19 cellular contexts compared by ENCODE assay signal in genomic region chr1:205454903-205455335, GRCh38. TPM values are rescaled to one million over a fixed set of nuclear protein-coding genes. Genes with fewer than 3 reads are reported as not detected.
DNase-seq lines count a peak whose midpoint lies in the region; FAIRE-seq and TF ChIP-seq lines count a peak whose summit lies in the region.
"Had no signal": no experiment of that assay in that cellular context is flagged by ENCODE, and none has a peak within 500 bp of the region (broad histone marks: within the 10 kb centered on the region; RNA-seq: fewer than 3 reads in every experiment).

No MANE protein-coding gene starts in this region.

- H2AFZ ChIP-seq in trophoblast cell (ENCODE audit: insufficient read depth, low read length, poor library complexity): no peak overlapping the region

- no peak overlapping the region for H2BK120ac ChIP-seq in trophoblast cell (ENCODE audit: insufficient read depth, low read length, poor library complexity)

- no peak overlapping the region for H3K4ac ChIP-seq in trophoblast cell (ENCODE audit: low read depth, low read length)

- H3K9me3 Mint-ChIP-seq in brain: peaks cover 0 to 10% (median 0%) of the 10 kb centered on the region in 5 experiments
- H3K9me3 Mint-ChIP-seq: activated CD4-positive, alpha-beta T cell treated with anti-CD3 and anti-CD28 coated beads, Interleukin-2, amount 10 ng/mL, durations not matched to agents 7 days and 5 days had no signal

- intact Hi-C loops in kidney (cut with DNase I): no loop called here

- WGBS in trophoblast cell (ENCODE audit: extremely low coverage, insufficient coverage, insufficient read length): no CpG with 5 or more reads among the region's 6 CpGs
- WGBS in small intestine, 3 donors: 32 to 51% (median 38%) methylated on average over 6 of the region's 6 CpGs

- no peak for DNase-seq in HFF-Myc (ENCODE audit: extremely low read depth, low read depth)
- no peak for DNase-seq in trophoblast cell
- DNase-seq in small intestine: no peak
- no peak for DNase-seq in occipital lobe (lab: John Stamatoyannopoulos, UW)
- no peak for DNase-seq in kidney
- DNase-seq: activated CD4-positive, alpha-beta T cell treated with anti-CD3 and anti-CD28 coated beads, Interleukin-2, amount 10 ng/mL, durations not matched to agents 7 days and 5 days; activated CD8-positive, alpha-beta memory T cell treated with anti-CD3 and anti-CD28 coated beads, Interleukin-2, amount 50 U/mL, for 4 hours; activated effector memory CD4-positive, alpha-beta T cell treated with anti-CD3 and anti-CD28 coated beads, Interleukin-2, amount 50 U/mL, for 16 hours; AML-193; Caco-2; hypothalamus; NCI-H1694 had no signal

- H3K36me3 ChIP-seq in trophoblast cell (ENCODE audit: control insufficient read depth in 1 of 2, insufficient read depth in 2 of 2, low read length in 2 of 2): no peaks in the 10 kb centered on the region
- H3K36me3 ChIP-seq in small intestine (ENCODE audit: control insufficient read depth in 2 of 2, insufficient read depth in 2 of 2, low read length in 2 of 2): no peaks in the 10 kb centered on the region
- H3K36me3 ChIP-seq in kidney (ENCODE audit: control insufficient read depth in 1 of 2, insufficient read depth in 2 of 2, low read length in 2 of 2): no peaks in the 10 kb centered on the region

- no peaks in the 10 kb centered on the region for H3K36me3 Mint-ChIP-seq in brain

- peak; percentile 3 for TF ChIP-seq CTCF in HFF-Myc (IDR thresholded peaks at IDR 0.05; ENCODE audit: low read depth, low read length, missing control alignments)
- TF ChIP-seq CTCF in brain (conservative IDR thresholded peaks at IDR 0.05): no peak
- TF ChIP-seq CTCF in kidney (IDR thresholded peaks at IDR 0.05; ENCODE audit: borderline replicate concordance, extremely low read depth, insufficient read depth): no peak

- no peak overlapping the region for H4K12ac ChIP-seq in trophoblast cell (ENCODE audit: low read depth, low read length)

- peak overlapping the region; percentile 83 for H3K4me2 ChIP-seq in trophoblast cell (ENCODE audit: low read length)

- H3K9me3 ChIP-seq in iPS-18c (ENCODE audit: control insufficient read depth, insufficient read depth, low read length) (no peaks in the 10 kb centered on the region), trophoblast cell (ENCODE audit: insufficient read depth, low read depth, low read length) (no peaks in the 10 kb centered on the region), small intestine (ENCODE audit: control insufficient read depth, low read depth) (no peaks in the 10 kb centered on the region), kidney (ENCODE audit: control insufficient read depth in 1 of 2, low read length in 2 of 2) (no peaks in the 10 kb centered on the region)
- H3K9me3 ChIP-seq: Caco-2 had no signal

- no peak overlapping the region for H4K8ac ChIP-seq in trophoblast cell (ENCODE audit: low read depth, low read length)

- H3K4me3 Mint-ChIP-seq in brain: peak overlapping the region; percentile 92 to 98 (median 94)
- H3K4me3 Mint-ChIP-seq: activated CD4-positive, alpha-beta T cell treated with anti-CD3 and anti-CD28 coated beads, Interleukin-2, amount 10 ng/mL, durations not matched to agents 7 days and 5 days had no signal

- H3K4me1 ChIP-seq in trophoblast cell (ENCODE audit: control insufficient read depth in 1 of 2, insufficient read depth in 2 of 2, low read length in 2 of 2): peaks cover 23 to 31% of the 10 kb centered on the region in 2 experiments
- peaks cover 0 to 7% of the 10 kb centered on the region in 2 donors for H3K4me1 ChIP-seq in small intestine (ENCODE audit: control insufficient read depth in 2 of 2, insufficient read depth in 1 of 2, low read depth in 1 of 2, low read length in 1 of 2)
- H3K4me1 ChIP-seq in kidney (ENCODE audit: control insufficient read depth in 1 of 2, insufficient read depth in 1 of 2, low read depth in 1 of 2, low read length in 2 of 2): peaks cover 0 to 7% of the 10 kb centered on the region in 2 donors

- H3K79me1 ChIP-seq in trophoblast cell (ENCODE audit: low read length): peaks cover 12% of the 10 kb centered on the region

- H2AK5ac ChIP-seq in trophoblast cell (ENCODE audit: low read length): no peak overlapping the region

- H3K27ac Mint-ChIP-seq in brain: peak overlapping the region; percentile 83 to 96 (median 86)
- H3K27ac Mint-ChIP-seq: activated CD4-positive, alpha-beta T cell treated with anti-CD3 and anti-CD28 coated beads, Interleukin-2, amount 10 ng/mL, durations not matched to agents 7 days and 5 days had no signal

- H3K14ac ChIP-seq in trophoblast cell (ENCODE audit: low read length): no peak overlapping the region

- no peak overlapping the region for H3K9ac ChIP-seq in trophoblast cell (ENCODE audit: low read length)
- no peak overlapping the region for H3K9ac ChIP-seq in kidney (ENCODE audit: low read length in 2 of 2)

- FAIRE-seq in small intestine (lab: Jason Lieb, UNC) (no peak), kidney (lab: Jason Lieb, UNC) (no peak)
- FAIRE-seq: GM19239, TTC549 had no signal

- no peak overlapping the region for H2BK5ac ChIP-seq in trophoblast cell (ENCODE audit: low read depth, low read length, poor library complexity)

- H3K27me3 ChIP-seq in trophoblast cell (ENCODE audit: insufficient read depth, low read length) (peaks cover 18% of the 10 kb centered on the region), small intestine (ENCODE audit: control insufficient read depth in 2 of 2, insufficient read depth in 2 of 2, low read length in 2 of 2) (peaks cover 8 to 45% of the 10 kb centered on the region in 2 donors)

- no peak overlapping the region for H3K23ac ChIP-seq in trophoblast cell (ENCODE audit: low read length)

- peaks cover 44% of the 10 kb centered on the region for H3K27me3 Mint-ChIP-seq in brain

- H3K27ac ChIP-seq in trophoblast cell (ENCODE audit: low read depth, low read length) (no peak overlapping the region), small intestine (ENCODE audit: low read depth in 1 of 2, low read length in 1 of 2) (no peak overlapping the region), kidney (ENCODE audit: low read depth in 2 of 2, low read length in 2 of 2) (no peak overlapping the region)
- H3K27ac ChIP-seq: RWPE1 had no signal

- H3K79me2 ChIP-seq in trophoblast cell (ENCODE audit: control insufficient read depth, insufficient read depth, low read length, poor library complexity): peaks cover 4% of the 10 kb centered on the region

- H3K4me1 Mint-ChIP-seq in brain: peaks cover 72% of the 10 kb centered on the region

- no peak overlapping the region for H4K91ac ChIP-seq in trophoblast cell (ENCODE audit: low read depth, low read length)

- no peak overlapping the region for H3K4me3 ChIP-seq in HFF-Myc (replicated peaks; ENCODE audit: low read depth, low read length)
- H3K4me3 ChIP-seq in iPS-18c (ENCODE audit: insufficient read depth, low read depth, low read length): peak overlapping the region; percentile 88
- no peak overlapping the region for H3K4me3 ChIP-seq in trophoblast cell (ENCODE audit: low read depth, low read length)
- no peak overlapping the region for H3K4me3 ChIP-seq in small intestine (ENCODE audit: low read depth in 1 of 2, low read length in 2 of 2)
- H3K4me3 ChIP-seq in kidney (ENCODE audit: low read length in 2 of 2): no peak overlapping the region
- H3K4me3 ChIP-seq: lung had no signal

- no peak overlapping the region for H2BK12ac ChIP-seq in trophoblast cell (ENCODE audit: low read length)

- H3K18ac ChIP-seq in trophoblast cell (ENCODE audit: low read length): no peak overlapping the region

RNA-seq across cellular contexts. Expression of gene BLACAT1, which starts 0.9 kb away (rescaled TPM):
- polyA plus RNA-seq in brain (ENCODE audit: insufficient read depth, low read depth, low replicate concordance) (0.10 TPM), small intestine (under 1 TPM in 2 of 3 donors, not detected in 1; 0.22 to 0.30 TPM), kidney (ENCODE audit: insufficient read depth, low read depth, low replicate concordance) (0.37 TPM)
- 2.8 TPM in 2 replicates for polyA plus RNA-seq in trophoblast cell (2013)
- total RNA-seq in occipital lobe (0.94 TPM), kidney (4.3 TPM)

RNA-seq across cellular contexts. Expression of gene LEMD1, which starts 33.1 kb away (rescaled TPM):
- polyA plus RNA-seq in brain (ENCODE audit: insufficient read depth, low read depth, low replicate concordance): not detected
- 6.4 and 6.5 TPM in 2 replicates for polyA plus RNA-seq in trophoblast cell (2013)
- 1 to 10 TPM in 2 of 3 donors, under 1 TPM in 1; 0.34 to 3.8 (median 1.1) TPM for polyA plus RNA-seq in small intestine
- total RNA-seq in occipital lobe: 6.9 TPM
- total RNA-seq in kidney: 6.5 TPM
- polyA plus RNA-seq in kidney (ENCODE audit: insufficient read depth, low read depth, low replicate concordance): not detected
- total RNA-seq: Caco-2, HT1080 had no signal

RNA-seq across cellular contexts. Expression of gene CDK18, which starts 49.5 kb away (rescaled TPM):
- polyA plus RNA-seq in brain (ENCODE audit: insufficient read depth, low read depth, low replicate concordance) (73.1 TPM), small intestine (10 to 100 TPM; 32.7 to 62.4 (median 43.8) TPM), kidney (ENCODE audit: insufficient read depth, low read depth, low replicate concordance) (36.3 TPM)
- 22.8 and 24.6 TPM in 2 replicates for polyA plus RNA-seq in trophoblast cell (2013)
- total RNA-seq in occipital lobe (0.16 TPM), kidney (25.7 TPM)
